Comparison of ENCODE assay signal across 8 cellular contexts in the genomic region with DNA sequence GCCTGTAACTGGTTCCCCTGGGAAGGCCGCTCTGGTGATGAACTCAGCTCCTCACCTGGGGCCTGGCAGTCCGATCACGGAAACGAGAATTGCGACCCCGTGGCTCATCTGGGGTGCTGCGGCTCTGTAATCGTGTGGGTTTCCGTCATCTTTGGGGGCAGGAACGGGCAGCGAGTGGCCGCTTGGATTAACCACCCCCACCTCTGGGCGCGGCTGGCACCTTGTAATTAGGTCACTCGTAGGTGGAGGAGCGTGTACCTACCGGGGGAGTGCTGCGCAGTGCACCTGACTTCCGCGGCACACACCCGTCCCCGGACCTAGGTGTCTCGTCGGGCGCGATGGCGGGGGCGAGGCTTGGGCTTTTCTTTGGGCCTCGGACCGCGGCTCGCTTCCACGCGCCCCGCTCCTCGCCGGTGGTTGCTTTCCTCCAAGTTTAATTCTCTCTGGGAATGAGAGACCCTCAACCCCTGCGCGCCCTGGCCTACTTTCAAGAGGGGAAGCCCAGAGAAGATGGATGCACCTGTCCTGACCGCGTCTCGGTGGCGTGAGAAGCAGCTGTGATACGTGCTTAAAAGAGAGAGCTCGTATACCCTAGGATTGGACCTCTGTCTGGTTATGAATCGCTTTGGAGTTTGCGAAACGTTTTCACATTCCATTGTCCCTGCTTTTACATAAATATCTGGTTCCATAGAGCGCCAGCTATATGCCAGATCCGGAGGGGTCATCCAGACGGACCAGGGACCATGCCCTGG. TPM values are rescaled to one million over a fixed set of nuclear protein-coding genes. Genes with fewer than 3 reads are reported as not detected.
DNase-seq lines count a peak whose midpoint lies in the region; ATAC-seq, FAIRE-seq and TF ChIP-seq lines count a peak whose summit lies in the region.

No MANE protein-coding gene starts in this region.

- ATAC-seq in GM19324 (IDR thresholded peaks at IDR 0.05; ENCODE audit: low FRiP score, unreplicated experiment): no peak

- H3K56ac ChIP-seq in H9 (ENCODE audit: insufficient read length, low read depth, low read length): no peak overlapping the region

- H3K36me3 Mint-ChIP-seq in H9 (ENCODE audit: insufficient read depth in 1 of 3, low read depth in 3 of 3): peaks cover 10 to 29% (median 25%) of the 10 kb centered on the region in 3 experiments

- no peak overlapping the region for H2BK120ac ChIP-seq in H9 (ENCODE audit: low read depth, low read length, poor library complexity, severe bottlenecking)

- H4K20me1 ChIP-seq in H9 (ENCODE audit: control insufficient read depth, insufficient read depth, insufficient read length) (no peaks in the 10 kb centered on the region), keratinocyte (ENCODE audit: control insufficient read depth, extremely low read depth, insufficient read depth, low read length) (peaks cover 25% of the 10 kb centered on the region)

- H2BK12ac ChIP-seq in H9 (ENCODE audit: insufficient read length, low read depth, low read length): no peak overlapping the region

- no peak overlapping the region for H3K23ac ChIP-seq in H9 (ENCODE audit: insufficient read length, low read depth, low read length)

- H3K27me3 ChIP-seq in H9 (ENCODE audit: insufficient read depth, low read length) (no peaks in the 10 kb centered on the region), keratinocyte (ENCODE audit: control insufficient read depth, extremely low read depth, insufficient read depth, low read length) (no peaks in the 10 kb centered on the region)

- no peak overlapping the region for H3T11ph ChIP-seq in H9 (ENCODE audit: low read length)

- H3K9me1 ChIP-seq in keratinocyte (ENCODE audit: control insufficient read depth, extremely low read depth, insufficient read depth, low read length): no peaks in the 10 kb centered on the region

- peak overlapping the region; percentile 100 for H3K4me3 ChIP-seq in GM12865 (ENCODE audit: low read depth, low read length)
- peak overlapping the region; percentile 68 for H3K4me3 ChIP-seq in astrocyte of the spinal cord (ENCODE audit: low read depth, low read length)
- H3K4me3 ChIP-seq in keratinocyte (ENCODE audit: control insufficient read depth in 2 of 3, extremely low read depth in 1 of 3, insufficient read depth in 2 of 3, low read depth in 1 of 3, low read length in 3 of 3): peak overlapping the region; percentile 63 to 100 (median 78)

- no peak overlapping the region for H4K8ac ChIP-seq in H9 (replicated peaks; ENCODE audit: insufficient read length, low read depth, low read length)

- dilution Hi-C loops in keratinocyte (cut with MboI; ENCODE audit: extremely low pct_ligation_motif_present, low sequenced_read_pairs): no loop called here

- in situ Hi-C loops in astrocyte of the spinal cord (cut with HindIII; ENCODE audit: low sequenced_read_pairs): no loop called here

- H4K5ac ChIP-seq in H9 (ENCODE audit: insufficient read length, low read depth, low read length): peak overlapping the region; percentile 54

- H3K14ac ChIP-seq in H9 (ENCODE audit: insufficient read depth, low read length): peak overlapping the region; percentile 91

- H2BK15ac ChIP-seq in H9 (ENCODE audit: low read depth, low read length): no peak overlapping the region

- H3K79me2 ChIP-seq in H9 (ENCODE audit: insufficient read depth, low read length) (peaks cover 37% of the 10 kb centered on the region), keratinocyte (ENCODE audit: control insufficient read depth, insufficient read depth, low read length) (peaks cover 42% of the 10 kb centered on the region)

- peak overlapping the region; percentile 97 for H3K4me3 Mint-ChIP-seq in H9

- DNase-seq in GM12865 (ENCODE audit: low read depth) (peak; percentile 67), H9 (no peak), NCI-H748 (lab: John Stamatoyannopoulos, UW; ENCODE audit: unreplicated experiment) (peak; percentile 92), astrocyte of the spinal cord (ENCODE audit: low read depth, low spot score) (no peak), keratinocyte (ENCODE audit: low read depth, low spot score) (no peak), NCI-H1694 treated with DMSO at 0.1 percent for 48 hours (lab: John Stamatoyannopoulos, UW) (no peak)
- DNase-seq in stimulated activated naive CD4-positive, alpha-beta T cell treated with Interleukin-2 at 50 U/mL for 16 hours (lab: John Stamatoyannopoulos, UW): peak; percentile 87

- peaks cover 0 to 4% of the 10 kb centered on the region in 2 experiments for H3K36me3 ChIP-seq in keratinocyte (ENCODE audit: control insufficient read depth in 2 of 2, extremely low read depth in 1 of 2, insufficient read depth in 2 of 2, low read length in 2 of 2)

- H3K9ac ChIP-seq in H9 (ENCODE audit: extremely low read depth, insufficient read length, low read length): peak overlapping the region; percentile 85
- H3K9ac ChIP-seq in keratinocyte (ENCODE audit: control insufficient read depth, extremely low read depth, insufficient read depth, low read length): peak overlapping the region; percentile 99

- no peak for FAIRE-seq in keratinocyte (lab: Jason Lieb, UNC)

- no CpG with 5 or more reads among the region's 51 CpGs for WGBS in H9 (ENCODE audit: extremely low coverage, insufficient read length, low lambda C conversion rate)

- no peak overlapping the region for H2BK20ac ChIP-seq in H9 (ENCODE audit: low read depth, low read length, poor library complexity, severe bottlenecking)

- no peak overlapping the region for H4K91ac ChIP-seq in H9 (ENCODE audit: insufficient read length, low read depth, low read length)

- no peaks in the 10 kb centered on the region for H3K9me3 ChIP-seq in H9 (ENCODE audit: control insufficient read depth, low read depth, low read length)
- no peaks in the 10 kb centered on the region for H3K9me3 ChIP-seq in keratinocyte (ENCODE audit: control insufficient read depth, low read depth, low read length)

- H3K4me1 Mint-ChIP-seq in H9: peaks cover 33 to 38% of the 10 kb centered on the region in 2 experiments

- H3K27ac ChIP-seq in H9 (ENCODE audit: insufficient read length, low read depth, low read length) (peak overlapping the region; percentile 49), keratinocyte (ENCODE audit: control insufficient read depth, insufficient read depth, low read length) (peak overlapping the region; percentile 94)

- H2AFZ ChIP-seq in H9 (ENCODE audit: low read length) (no peak overlapping the region), keratinocyte (ENCODE audit: control insufficient read depth, low read length) (peak overlapping the region; percentile 92)

- TF ChIP-seq CTCF in GM12865 (IDR thresholded peaks at IDR 0.05; ENCODE audit: insufficient read depth, low read depth, low read length, missing control alignments): no peak
- TF ChIP-seq CTCF in H9 (conservative IDR thresholded peaks at IDR 0.05): no peak
- TF ChIP-seq CTCF in astrocyte of the spinal cord (IDR thresholded peaks at IDR 0.05; ENCODE audit: low read depth, low read length): no peak
- TF ChIP-seq CTCF in keratinocyte (optimal IDR thresholded peaks at IDR 0.05 in 1 of 3, IDR thresholded peaks at IDR 0.05 in 1 of 3, conservative IDR thresholded peaks at IDR 0.05 in 1 of 3; ENCODE audit: extremely low read depth in 1 of 3, insufficient read depth in 2 of 3, low read length in 3 of 3): no peak

- no peaks in the 10 kb centered on the region; a peak in 1 of 5 replicates for H3K9me3 Mint-ChIP-seq in H9

- H3K79me1 ChIP-seq in H9 (ENCODE audit: insufficient read depth, low read depth, low read length, poor library complexity, severe bottlenecking): no peaks in the 10 kb centered on the region

- H3K4me2 ChIP-seq in H9 (ENCODE audit: insufficient read depth, insufficient read length, low read length) (peak overlapping the region; percentile 97), keratinocyte (ENCODE audit: control insufficient read depth, extremely low read depth, insufficient read depth, low read depth, low read length) (peak overlapping the region; percentile 86)

- H2AK5ac ChIP-seq in H9 (ENCODE audit: insufficient read length, low read length): no peak overlapping the region

- H3K18ac ChIP-seq in H9 (ENCODE audit: insufficient read length, low read depth, low read length): peak overlapping the region; percentile 86

- no peak overlapping the region for H2BK5ac ChIP-seq in H9 (ENCODE audit: insufficient read length, low read length)

- H3K23me2 ChIP-seq in H9 (ENCODE audit: insufficient read length, low read depth, low read length, poor library complexity, severe bottlenecking): peaks cover 8% of the 10 kb centered on the region

- no peak overlapping the region for H3K4ac ChIP-seq in H9 (ENCODE audit: low read depth, low read length)

- no peaks in the 10 kb centered on the region for H3K27me3 Mint-ChIP-seq in H9 (ENCODE audit: low read depth)

- H3K27ac Mint-ChIP-seq in H9: peak overlapping the region; percentile 98 to 99 (median 99)

- peaks cover 2% of the 10 kb centered on the region; the same call in 1 of the 2 replicates for H3K4me1 ChIP-seq in H9 (ENCODE audit: insufficient read depth, low read length)
- H3K4me1 ChIP-seq in keratinocyte (ENCODE audit: control insufficient read depth, extremely low read depth, insufficient read depth, low read length): peaks cover 26% of the 10 kb centered on the region

RNA-seq across cellular contexts. Expression of a gene that starts 0.7 kb away (rescaled TPM):
- 244 and 256 TPM in 2 replicates for total RNA-seq in H9 (2021)
- 126 to 255 TPM (median 161 TPM) in 3 replicates for polyA plus RNA-seq in keratinocyte
- polyA plus RNA-seq in keratinocyte (2011; ENCODE audit: low read depth): 178 TPM
- polyA plus RNA-seq in keratinocyte (2011; cell fraction: cytosol; rRNA removed): 102 and 190 TPM in 2 replicates
- polyA plus RNA-seq in keratinocyte (2011; cell fraction: nucleus; rRNA removed): 74.4 and 111 TPM in 2 replicates
- polyA plus RNA-seq in keratinocyte (2012; ENCODE audit: low replicate concordance): 183 and 243 TPM in 2 replicates
- 27.8 to 235 TPM (median 78.0 TPM) in 3 replicates for polyA minus RNA-seq in keratinocyte
- 126 TPM for polyA minus RNA-seq in keratinocyte (2011; cell fraction: cytosol; rRNA and poly(A)+ RNA removed)
- polyA minus RNA-seq in keratinocyte (2011; cell fraction: nucleus; rRNA and poly(A)+ RNA removed): 21.2 and 49.3 TPM in 2 replicates

RNA-seq across cellular contexts. Expression of a gene that starts 49.9 kb away (rescaled TPM):
- 348 and 350 TPM in 2 replicates for total RNA-seq in H9 (2021)
- polyA plus RNA-seq in keratinocyte: 318 to 558 TPM (median 444 TPM) in 3 replicates
- polyA plus RNA-seq in keratinocyte (2011; ENCODE audit: low read depth): 474 TPM
- 607 and 948 TPM in 2 replicates for polyA plus RNA-seq in keratinocyte (2011; cell fraction: cytosol; rRNA removed)
- 321 and 395 TPM in 2 replicates for polyA plus RNA-seq in keratinocyte (2011; cell fraction: nucleus; rRNA removed)
- 515 and 664 TPM in 2 replicates for polyA plus RNA-seq in keratinocyte (2012; ENCODE audit: low replicate concordance)
- 32.2 to 365 TPM (median 192 TPM) in 3 replicates for polyA minus RNA-seq in keratinocyte
- 186 TPM for polyA minus RNA-seq in keratinocyte (2011; cell fraction: cytosol; rRNA and poly(A)+ RNA removed)
- polyA minus RNA-seq in keratinocyte (2011; cell fraction: nucleus; rRNA and poly(A)+ RNA removed): 56.2 and 131 TPM in 2 replicates

Comparison
In these comparisons a context has a peak if more than half of its experiments do, and no peak if none do; other contexts are left out.
1. DNase-seq: peak in GM12865 (single experiment), NCI-H748 (single experiment) and stimulated activated naive CD4-positive, alpha-beta T cell treated with Interleukin-2 at 50 U/mL for 16 hours (single experiment); none in H9 (single experiment), astrocyte of the spinal cord (single experiment), keratinocyte (single experiment) and NCI-H1694 treated with DMSO at 0.1 percent for 48 hours (single experiment).
2. Peak in every context shown above with its lines, with median percentiles within 50 percentile points of each other: H3K4me3 ChIP-seq.